8 cellular contexts compared by ENCODE assay signal in genomic region chr17:11580677-11581076, GRCh38. TPM values are rescaled to one million over a fixed set of nuclear protein-coding genes. Genes with fewer than 3 reads are reported as not detected.
"Had no signal": no experiment of that assay in that cellular context is flagged by ENCODE, and none has a peak within 500 bp of the region (broad histone marks: within the 10 kb centered on the region; RNA-seq: fewer than 3 reads in every experiment).

No MANE protein-coding gene starts in this region.

- H3K36me3 Mint-ChIP-seq: IgD-negative memory B cell had no signal

- H3K4me1 ChIP-seq: HAP-1 had no signal

- H3K4me1 Mint-ChIP-seq: GM23338, IgD-negative memory B cell had no signal

- DNase-seq: HFFc6 had no signal

- H3K27me3 Mint-ChIP-seq: IgD-negative memory B cell had no signal

- H3K4me3 ChIP-seq: GM23338, HAP-1 had no signal

- H3K4me3 Mint-ChIP-seq: GM23338, HFFc6, IgD-negative memory B cell had no signal

- ATAC-seq: GM23338, HCT116, HepG2 had no signal

- H3K27ac Mint-ChIP-seq: GM23338, HFFc6, IgD-negative memory B cell had no signal

- H3K9me3 ChIP-seq: HAP-1 had no signal

- H3K4me2 ChIP-seq: GM23338 had no signal

- H3K27ac ChIP-seq: HL-60 had no signal

- H2AFZ ChIP-seq: GM23338 had no signal

- H3K36me3 ChIP-seq: HAP-1 had no signal

RNA-seq across cellular contexts. Expression of gene DNAH9, which starts 17.6 kb away (rescaled TPM):
- total RNA-seq: GM23338, HepG2, HFFc6, HT1080 had no signal
